In genomic region chr11:102367364-102367763, GRCh38 we compare ENCODE assay signal across 9 cellular contexts. TPM values are rescaled to one million over a fixed set of nuclear protein-coding genes. Genes with fewer than 3 reads are reported as not detected.
DNase-seq lines count a peak whose midpoint lies in the region; ATAC-seq and FAIRE-seq lines count a peak whose summit lies in the region.
"Had no signal": no experiment of that assay in that cellular context is flagged by ENCODE, and none has a peak within 500 bp of the region (broad histone marks: within the 10 kb centered on the region; RNA-seq: fewer than 3 reads in every experiment).

No MANE protein-coding gene starts in this region.

- no peaks in the 10 kb centered on the region for H3K79me2 ChIP-seq in mesendoderm (ENCODE audit: control insufficient read depth, insufficient read depth, low read length)

- no peak overlapping the region for H3K18ac ChIP-seq in mesendoderm (ENCODE audit: low read length)

- H3K36me3 Mint-ChIP-seq in T-cell, result peaks cover 60% of the 10 kb centered on the region

- no peak overlapping the region for H4K8ac ChIP-seq in mesendoderm (ENCODE audit: low read depth, low read length)

- peak overlapping the region; percentile 76 to 81 for H3K27ac Mint-ChIP-seq in T-cell

- peak; percentile 57 to 80 (median 73) for ATAC-seq in T-cell (replicated peaks in 1 of 4)

- H3K23ac ChIP-seq in mesendoderm (ENCODE audit: low read length), result no peak overlapping the region

- no peaks in the 10 kb centered on the region for H3K27me3 Mint-ChIP-seq in T-cell

- peak overlapping the region in 1 of 3 donors; percentile 9 for H3K4me3 Mint-ChIP-seq in T-cell

- H2BK5ac ChIP-seq in mesendoderm (ENCODE audit: low read length), result no peak overlapping the region

- DNase-seq in AG20443 (ENCODE audit: low spot score) (peak; percentile 19), GF-D8 (lab: John Stamatoyannopoulos, UW) (peak; percentile 31), T-cell (no peak), inferior parietal cortex (ENCODE audit: extremely low spot score) (peak; percentile 56), RCC 7860 (ENCODE audit: low spot score) (no peak), mesendoderm (no peak), OCI-M2 (lab: John Stamatoyannopoulos, UW; ENCODE audit: unreplicated experiment) (no peak), C1 segment of cervical spinal cord (lab: John Stamatoyannopoulos, UW) (no peak)
- DNase-seq: aorta had no signal

- H3K56ac ChIP-seq in mesendoderm (ENCODE audit: low read length), result no peak overlapping the region

- no peak overlapping the region for H2AK5ac ChIP-seq in mesendoderm (ENCODE audit: low read length)

- CTCF ChIA-PET in T-cell (lab: Charles Lee), result interaction anchor here (0.6 to 3.7 kb wide), 47 partner anchors 8 to 299 kb away, joined by 3 to 29 read pairs (median 4); no protein-coding TSS in a partner anchor

- peaks cover 33 to 50% (median 47%) of the 10 kb centered on the region in 3 donors for H3K4me1 Mint-ChIP-seq in T-cell

- no peaks in the 10 kb centered on the region for H3K79me1 ChIP-seq in mesendoderm (ENCODE audit: low read length)

- no peaks in the 10 kb centered on the region for H3K4me1 ChIP-seq in mesendoderm (ENCODE audit: control insufficient read depth, low read depth, low read length)

- H3K27me3 ChIP-seq in mesendoderm (ENCODE audit: insufficient read depth, low read length, poor library complexity), result no peaks in the 10 kb centered on the region

- no CpG with 5 or more reads among the region's 6 CpGs for WGBS in mesendoderm (ENCODE audit: extremely low coverage, insufficient coverage, low lambda C conversion rate)

- no peak overlapping the region for H3K4me3 ChIP-seq in mesendoderm (ENCODE audit: low read length)

- no peak overlapping the region for H4K5ac ChIP-seq in mesendoderm (ENCODE audit: low read length)

- peaks cover 3% of the 10 kb centered on the region for H3K36me3 ChIP-seq in mesendoderm (ENCODE audit: control insufficient read depth, insufficient read depth, low read length)

- no peak overlapping the region for H2BK15ac ChIP-seq in mesendoderm (replicated peaks; ENCODE audit: low read depth)

- H3K4me2 ChIP-seq in mesendoderm (ENCODE audit: low read length), result no peak overlapping the region

- H2BK120ac ChIP-seq in mesendoderm (ENCODE audit: low read depth, low read length), result no peak overlapping the region

- H3K27ac ChIP-seq in mesendoderm (ENCODE audit: low read depth, low read length), result no peak overlapping the region

- no peak for FAIRE-seq in RCC 7860 (lab: Jason Lieb, UNC)

- H3K9me3 Mint-ChIP-seq in T-cell, result no peaks in the 10 kb centered on the region

- no peak overlapping the region for H3K4ac ChIP-seq in mesendoderm (ENCODE audit: low read depth, low read length)

- POLR2A ChIA-PET in T-cell (lab: Charles Lee), result interaction anchor here (0.6 to 1.0 kb wide), 3 partner anchors 22 to 127 kb away, joined by 3 read pairs; no protein-coding TSS in a partner anchor

- H3K9ac ChIP-seq in mesendoderm (ENCODE audit: low read length), result no peak overlapping the region

RNA-seq across cellular contexts. Expression of gene BIRC2, which starts 20.4 kb away (rescaled TPM):
- total RNA-seq in T-cell, result 100 to 1,000 TPM in 1 of 5 donors, 10 to 100 TPM in 4; 53.3 to 100 (median 60.8) TPM
- 24.1 TPM for polyA plus RNA-seq in mesendoderm (2013, experiment 1 of 2)
- 23.9 TPM for polyA plus RNA-seq in mesendoderm (2013, experiment 2 of 2)

RNA-seq across cellular contexts. Expression of gene BIRC3, which starts 50.1 kb away (rescaled TPM):
- 100 to 1,000 TPM in 2 of 5 donors, 10 to 100 TPM in 3; 82.6 to 114 (median 96.0) TPM for total RNA-seq in T-cell
- 0.06 TPM for polyA plus RNA-seq in mesendoderm (2013, experiment 1 of 2)
- 0.06 TPM for polyA plus RNA-seq in mesendoderm (2013, experiment 2 of 2)

Comparison
In these comparisons a context has a peak if more than half of its experiments do, and no peak if none do; other contexts are left out.
1. DNase-seq: peak in AG20443 (single experiment), GF-D8 (single experiment) and inferior parietal cortex (single experiment); none in T-cell (0 of 34), RCC 7860 (single experiment), mesendoderm (single experiment), OCI-M2 (single experiment) and C1 segment of cervical spinal cord (0 of 14).